Comparison of ENCODE assay signal across 8 cellular contexts in genomic region chr16:30407794-30408534, GRCh38. TPM values are rescaled to one million over a fixed set of nuclear protein-coding genes. Genes with fewer than 3 reads are reported as not detected.
A peak's percentile ranks its signal among the peaks of the same experiment; 100 is the strongest.
DNase-seq lines count a peak whose midpoint lies in the region; ATAC-seq, FAIRE-seq and TF ChIP-seq lines count a peak whose summit lies in the region.

No MANE protein-coding gene starts in this region.

- TF ChIP-seq CTCF in OCI-LY7 (conservative IDR thresholded peaks at IDR 0.05; ENCODE audit: low read length): no peak
- no peak for TF ChIP-seq CTCF in endothelial cell of umbilical vein (IDR thresholded peaks at IDR 0.05; ENCODE audit: extremely low read depth in 1 of 2, insufficient read depth in 1 of 2, low read depth in 1 of 2, low read length in 2 of 2)
- no peak for TF ChIP-seq CTCF in GM10248 (IDR thresholded peaks at IDR 0.05; ENCODE audit: control extremely low read depth, extremely low read depth, low read depth, missing control alignments)

- POLR2A ChIA-PET in OCI-LY7 (lab: Charles Lee) (interaction anchor here (1.1 to 5.0 kb wide), 7 partner anchors 10 to 58 kb away, joined by 3 to 19 read pairs (median 5); partner anchors contain the start of genes SEPTIN1, TBC1D10B and ZNF48), endothelial cell of umbilical vein (lab: Charles Lee) (interaction anchor here (0.5 to 1.6 kb wide), 6 partner anchors 10 to 394 kb away, joined by 3 to 7 read pairs (median 5); partner anchors contain the start of genes DCTPP1 and TBC1D10B), GM10248 (lab: Yijun Ruan, JAX) (interaction anchor here (0.6 to 1.0 kb wide), 4 partner anchors 8 to 282 kb away, joined by 3 to 4 read pairs (median 4); no protein-coding TSS in a partner anchor)

- peak overlapping the region; percentile 80 for H3K9ac ChIP-seq in endothelial cell of umbilical vein (replicated peaks; ENCODE audit: extremely low read depth, insufficient read depth, low read length)

- no TSS peak for BruUV-seq in OCI-LY7 (replicated peaks; lab: Mats Ljungman, UMichigan)
- no TSS peak for BruUV-seq in endothelial cell of umbilical vein (replicated peaks; lab: Mats Ljungman, UMichigan)

- dilution Hi-C loops in endothelial cell of umbilical vein (cut with MboI; ENCODE audit: extremely low pct_ligation_motif_present, low sequenced_read_pairs): no loop called here

- no peaks in the 10 kb centered on the region for H3K9me2 ChIP-seq in OCI-LY7 (ENCODE audit: insufficient read depth, low read length)

- no peaks in the 10 kb centered on the region for H3K9me3 ChIP-seq in OCI-LY7 (ENCODE audit: low read length)
- H3K9me3 ChIP-seq in endothelial cell of umbilical vein (replicated peaks; ENCODE audit: control insufficient read depth, insufficient read depth, low read length): no peaks in the 10 kb centered on the region

- peaks cover 28% of the 10 kb centered on the region for H3K4me1 ChIP-seq in OCI-LY7 (ENCODE audit: insufficient read depth, low read length, poor library complexity, severe bottlenecking)
- peaks cover 22% of the 10 kb centered on the region for H3K4me1 ChIP-seq in endothelial cell of umbilical vein (ENCODE audit: control insufficient read depth, extremely low read depth, insufficient read depth, low read length)

- intact Hi-C loops in OCI-LY7 (cut with micrococcal nuclease; ENCODE audit: unreplicated experiment): loop anchor here (2.0 to 10.0 kb wide), 2 partner anchors 29 to 313 kb away; partner anchors contain the start of genes TBX6 and YPEL3
- intact Hi-C loops in endothelial cell of umbilical vein (cut with micrococcal nuclease): loop anchor here (2.0 to 10.0 kb wide), 2 partner anchors 13 to 313 kb away; partner anchors contain the start of genes TBX6, YPEL3 and ZNF48

- ATAC-seq in natural killer cell treated with Interleukin-12 subunit alpha and Interleukin-12 subunit beta and Interleukin-15 and Interleukin-18, amount 100 ng/mL, for 72 hours: no peak

- H3K27me3 ChIP-seq in endothelial cell of umbilical vein (ENCODE audit: control insufficient read depth in 2 of 2, insufficient read depth in 2 of 2, low read length in 2 of 2): no peaks in the 10 kb centered on the region

- peaks cover 5% of the 10 kb centered on the region for H3K36me3 Mint-ChIP-seq in natural killer cell treated with Interleukin-12 subunit alpha and Interleukin-12 subunit beta and Interleukin-15 and Interleukin-18, amount 100 ng/mL, for 72 hours

- TF ChIP-seq POLR2A in endothelial cell of umbilical vein (IDR thresholded peaks at IDR 0.05; ENCODE audit: low read depth, low read length): no peak

- H3K36me3 ChIP-seq in OCI-LY7 (ENCODE audit: insufficient read depth, low read length): peaks cover 27% of the 10 kb centered on the region
- peaks cover 2 to 6% of the 10 kb centered on the region in 2 experiments for H3K36me3 ChIP-seq in endothelial cell of umbilical vein (ENCODE audit: control insufficient read depth in 2 of 2, extremely low read depth in 1 of 2, insufficient read depth in 2 of 2, low read length in 2 of 2)

- peak overlapping the region; percentile 86 for H3K4me2 ChIP-seq in OCI-LY7 (ENCODE audit: low read length)
- H3K4me2 ChIP-seq in endothelial cell of umbilical vein (ENCODE audit: insufficient read depth, low read length): peak overlapping the region; percentile 44

- H3K79me2 ChIP-seq in OCI-LY7 (ENCODE audit: insufficient read depth, low read depth, low read length) (peaks cover 12% of the 10 kb centered on the region; the same call in 1 of the 2 replicates), endothelial cell of umbilical vein (ENCODE audit: control insufficient read depth, insufficient read depth, low read length) (peaks cover 3% of the 10 kb centered on the region)

- H3K27me3 Mint-ChIP-seq in natural killer cell treated with Interleukin-12 subunit alpha and Interleukin-12 subunit beta and Interleukin-15 and Interleukin-18, amount 100 ng/mL, for 72 hours: peaks cover 0 to 4% of the 10 kb centered on the region in 2 donors

- no peak overlapping the region; the same call in 1 of the 2 replicates for H2AFZ ChIP-seq in OCI-LY7 (ENCODE audit: low read length)
- H2AFZ ChIP-seq in endothelial cell of umbilical vein (ENCODE audit: low read depth, low read length): peak overlapping the region; percentile 67

- H3K4me3 ChIP-seq in OCI-LY7 (ENCODE audit: low read depth, low read length, poor library complexity, severe bottlenecking): peak overlapping the region; percentile 84
- peak overlapping the region; percentile 29 to 56 (median 47) for H3K4me3 ChIP-seq in endothelial cell of umbilical vein (replicated peaks in 1 of 3; ENCODE audit: insufficient read depth in 1 of 3, low read depth in 1 of 3, low read length in 3 of 3)

- CTCF ChIA-PET in OCI-LY7 (lab: Charles Lee; ENCODE audit: unreplicated experiment): interaction anchor here (0.6 to 1.4 kb wide), 3 partner anchors 22 to 221 kb away, joined by 4 to 5 read pairs (median 4); partner anchors contain the start of genes DCTPP1 and SEPTIN1
- CTCF ChIA-PET in endothelial cell of umbilical vein (lab: Charles Lee): interaction anchor here (0.6 to 5.3 kb wide), 9 partner anchors 9 to 316 kb away, joined by 3 to 62 read pairs (median 4); partner anchors contain the start of genes DCTPP1 and ZNF48
- CTCF ChIA-PET in GM10248 (lab: Yijun Ruan, JAX): interaction anchor here (0.8 to 6.3 kb wide), 17 partner anchors 9 to 315 kb away, joined by 3 to 58 read pairs (median 7); partner anchors contain the start of genes DCTPP1, TBC1D10B, ZNF48 and ZNF764

- no peaks in the 10 kb centered on the region for H3K9me3 Mint-ChIP-seq in natural killer cell treated with Interleukin-12 subunit alpha and Interleukin-12 subunit beta and Interleukin-15 and Interleukin-18, amount 100 ng/mL, for 72 hours

- no peaks in the 10 kb centered on the region for H3K9me1 ChIP-seq in endothelial cell of umbilical vein (replicated peaks; ENCODE audit: control insufficient read depth, extremely low read depth, insufficient read depth, low read length)

- DNase-seq in NCI-H1105 treated with DMSO at 0.1 percent for 48 hours (lab: John Stamatoyannopoulos, UW) (peak; percentile 25), NCI-H1105 (lab: John Stamatoyannopoulos, UW) (no peak), OCI-LY7 (ENCODE audit: low spot score) (no peak), endothelial cell of umbilical vein (ENCODE audit: low read depth, low spot score) (no peak), hepatic stellate cell (ENCODE audit: low spot score) (no peak), Kasumi-1 (lab: John Stamatoyannopoulos, UW) (no peak), GM10248 (ENCODE audit: extremely low spot score) (no peak)
- no peak for DNase-seq in natural killer cell treated with Interleukin-12 subunit alpha and Interleukin-12 subunit beta and Interleukin-15 and Interleukin-18, amount 100 ng/mL, for 72 hours (ENCODE audit: low spot score)

- peak overlapping the region in 1 of 2 donors; percentile 35 for H3K27ac Mint-ChIP-seq in natural killer cell treated with Interleukin-12 subunit alpha and Interleukin-12 subunit beta and Interleukin-15 and Interleukin-18, amount 100 ng/mL, for 72 hours

- H3K4me3 Mint-ChIP-seq in natural killer cell treated with Interleukin-12 subunit alpha and Interleukin-12 subunit beta and Interleukin-15 and Interleukin-18, amount 100 ng/mL, for 72 hours: peak overlapping the region; percentile 97

- FAIRE-seq in endothelial cell of umbilical vein (lab: Jason Lieb, UNC): no peak

- H3K4me1 Mint-ChIP-seq in natural killer cell treated with Interleukin-12 subunit alpha and Interleukin-12 subunit beta and Interleukin-15 and Interleukin-18, amount 100 ng/mL, for 72 hours (ENCODE audit: low read depth in 2 of 2): peaks cover 18 to 20% of the 10 kb centered on the region in 2 donors

- no peaks in the 10 kb centered on the region for H4K20me1 ChIP-seq in OCI-LY7 (ENCODE audit: insufficient read depth, low read length)
- H4K20me1 ChIP-seq in endothelial cell of umbilical vein (replicated peaks; ENCODE audit: control insufficient read depth, extremely low read depth, insufficient read depth, low read length): no peaks in the 10 kb centered on the region

- H3K27ac ChIP-seq in OCI-LY7 (ENCODE audit: low read depth, low read length, poor library complexity, severe bottlenecking) (peak overlapping the region; percentile 82), endothelial cell of umbilical vein (ENCODE audit: insufficient read depth, low read depth, low read length) (peak overlapping the region; percentile 71)

RNA-seq across cellular contexts. Expression of gene ZNF771, which starts 0.6 kb away (rescaled TPM):
- 6.4 and 11.3 TPM in 2 replicates for total RNA-seq in OCI-LY7 (2014; rRNA removed; shearing (Covaris generic))
- total RNA-seq in OCI-LY7 (2022): 9.2 and 10.8 TPM in 2 replicates
- total RNA-seq in endothelial cell of umbilical vein: 10.3 and 11.7 TPM in 2 replicates
- polyA plus RNA-seq in endothelial cell of umbilical vein: 16.8 and 28.8 TPM in 2 replicates
- 7.2 and 10.9 TPM in 2 replicates for polyA plus RNA-seq in endothelial cell of umbilical vein (2011; cell fraction: cytosol; rRNA removed)
- polyA plus RNA-seq in endothelial cell of umbilical vein (2011; cell fraction: nucleus; rRNA removed): 7.1 and 7.6 TPM in 2 replicates
- polyA plus RNA-seq in endothelial cell of umbilical vein (2012): 4.7 and 6.1 TPM in 2 replicates
- polyA minus RNA-seq in endothelial cell of umbilical vein: 5.5 and 8.9 TPM in 2 replicates
- 3.2 TPM for polyA minus RNA-seq in endothelial cell of umbilical vein (2011; cell fraction: cytosol; rRNA and poly(A)+ RNA removed)
- polyA minus RNA-seq in endothelial cell of umbilical vein (2011; cell fraction: nucleus; rRNA and poly(A)+ RNA removed): 4.7 and 5.0 TPM in 2 replicates
- 1 to 10 TPM; 3.4 to 7.3 TPM for total RNA-seq in natural killer cell treated with Interleukin-12 subunit alpha and Interleukin-12 subunit beta and Interleukin-15 and Interleukin-18, amount 100 ng/mL, for 72 hours

RNA-seq across cellular contexts. Expression of gene ZNF48, which starts 12.7 kb away (rescaled TPM):
- total RNA-seq in OCI-LY7 (2014; rRNA removed; shearing (Covaris generic)): 15.7 and 18.8 TPM in 2 replicates
- 16.4 and 17.3 TPM in 2 replicates for total RNA-seq in OCI-LY7 (2022)
- 15.1 and 15.3 TPM in 2 replicates for total RNA-seq in endothelial cell of umbilical vein
- 16.1 TPM in 2 replicates for polyA plus RNA-seq in endothelial cell of umbilical vein
- 9.7 and 11.3 TPM in 2 replicates for polyA plus RNA-seq in endothelial cell of umbilical vein (2011; cell fraction: cytosol; rRNA removed)
- polyA plus RNA-seq in endothelial cell of umbilical vein (2011; cell fraction: nucleus; rRNA removed): 11.7 and 11.8 TPM in 2 replicates
- polyA plus RNA-seq in endothelial cell of umbilical vein (2012): 9.6 and 13.4 TPM in 2 replicates
- polyA minus RNA-seq in endothelial cell of umbilical vein: 12.2 and 17.4 TPM in 2 replicates
- 6.8 TPM for polyA minus RNA-seq in endothelial cell of umbilical vein (2011; cell fraction: cytosol; rRNA and poly(A)+ RNA removed)
- polyA minus RNA-seq in endothelial cell of umbilical vein (2011; cell fraction: nucleus; rRNA and poly(A)+ RNA removed): 6.3 and 11.1 TPM in 2 replicates
- 10 to 100 TPM; 10.2 to 14.7 TPM for total RNA-seq in natural killer cell treated with Interleukin-12 subunit alpha and Interleukin-12 subunit beta and Interleukin-15 and Interleukin-18, amount 100 ng/mL, for 72 hours

RNA-seq across cellular contexts. Expression of gene DCTPP1, which starts 21.9 kb away (rescaled TPM):
- total RNA-seq in OCI-LY7 (2014; rRNA removed; shearing (Covaris generic)): 90.2 and 92.5 TPM in 2 replicates
- total RNA-seq in OCI-LY7 (2022) (80.0 and 93.8 TPM in 2 replicates), endothelial cell of umbilical vein (65.2 and 68.0 TPM in 2 replicates)
- polyA plus RNA-seq in endothelial cell of umbilical vein: 82.0 and 88.6 TPM in 2 replicates
- 78.7 and 83.4 TPM in 2 replicates for polyA plus RNA-seq in endothelial cell of umbilical vein (2011; cell fraction: cytosol; rRNA removed)
- polyA plus RNA-seq in endothelial cell of umbilical vein (2011; cell fraction: nucleus; rRNA removed): 27.1 and 28.9 TPM in 2 replicates
- polyA plus RNA-seq in endothelial cell of umbilical vein (2012): 73.6 and 78.5 TPM in 2 replicates
- 27.4 and 29.0 TPM in 2 replicates for polyA minus RNA-seq in endothelial cell of umbilical vein
- 37.1 TPM for polyA minus RNA-seq in endothelial cell of umbilical vein (2011; cell fraction: cytosol; rRNA and poly(A)+ RNA removed)
- polyA minus RNA-seq in endothelial cell of umbilical vein (2011; cell fraction: nucleus; rRNA and poly(A)+ RNA removed): 4.4 and 5.4 TPM in 2 replicates
- 100 to 1,000 TPM in 1 of 2 donors, 10 to 100 TPM in 1; 95.9 to 155 TPM for total RNA-seq in natural killer cell treated with Interleukin-12 subunit alpha and Interleukin-12 subunit beta and Interleukin-15 and Interleukin-18, amount 100 ng/mL, for 72 hours

RNA-seq across cellular contexts. Expression of gene SEPTIN1, which starts 25.6 kb away (rescaled TPM):
- total RNA-seq in OCI-LY7 (2014; rRNA removed; shearing (Covaris generic)): 126 and 133 TPM in 2 replicates
- total RNA-seq in OCI-LY7 (2022): 171 and 181 TPM in 2 replicates
- 0.75 and 1.2 TPM in 2 replicates for total RNA-seq in endothelial cell of umbilical vein
- polyA plus RNA-seq in endothelial cell of umbilical vein: 0.06 and 0.07 TPM in 2 replicates
- 0.08 and 0.12 TPM in 2 replicates for polyA plus RNA-seq in endothelial cell of umbilical vein (2011; cell fraction: cytosol; rRNA removed)
- 0.24 and 0.64 TPM in 2 replicates for polyA plus RNA-seq in endothelial cell of umbilical vein (2011; cell fraction: nucleus; rRNA removed)
- 0.50 and 0.55 TPM in 2 replicates for polyA plus RNA-seq in endothelial cell of umbilical vein (2012)
- polyA minus RNA-seq in endothelial cell of umbilical vein: 0.19 and 0.39 TPM in 2 replicates
- not detected for polyA minus RNA-seq in endothelial cell of umbilical vein (2011; cell fraction: cytosol; rRNA and poly(A)+ RNA removed)
- polyA minus RNA-seq in endothelial cell of umbilical vein (2011; cell fraction: nucleus; rRNA and poly(A)+ RNA removed): 0.77 TPM in 1 of 2 replicates, not detected in the other
- 100 to 1,000 TPM; 192 to 207 TPM for total RNA-seq in natural killer cell treated with Interleukin-12 subunit alpha and Interleukin-12 subunit beta and Interleukin-15 and Interleukin-18, amount 100 ng/mL, for 72 hours

RNA-seq across cellular contexts. Expression of gene MYL11, which starts 33.4 kb away (rescaled TPM):
- 3.2 and 3.3 TPM in 2 replicates for total RNA-seq in OCI-LY7 (2014; rRNA removed; shearing (Covaris generic))
- 1.7 and 3.9 TPM in 2 replicates for total RNA-seq in OCI-LY7 (2022)
- total RNA-seq in endothelial cell of umbilical vein: 1.3 TPM in 1 of 2 replicates, not detected in the other
- not detected in 2 replicates for polyA plus RNA-seq in endothelial cell of umbilical vein
- not detected in 2 replicates for polyA plus RNA-seq in endothelial cell of umbilical vein (2011; cell fraction: cytosol; rRNA removed)
- polyA plus RNA-seq in endothelial cell of umbilical vein (2011; cell fraction: nucleus; rRNA removed): not detected in 2 replicates
- polyA plus RNA-seq in endothelial cell of umbilical vein (2012): not detected in 2 replicates
- not detected in 2 replicates for polyA minus RNA-seq in endothelial cell of umbilical vein
- polyA minus RNA-seq in endothelial cell of umbilical vein (2011; cell fraction: cytosol; rRNA and poly(A)+ RNA removed): not detected
- not detected in 2 replicates for polyA minus RNA-seq in endothelial cell of umbilical vein (2011; cell fraction: nucleus; rRNA and poly(A)+ RNA removed)
- 1 to 10 TPM in 1 of 2 donors, not detected in 1; 8.5 TPM for total RNA-seq in natural killer cell treated with Interleukin-12 subunit alpha and Interleukin-12 subunit beta and Interleukin-15 and Interleukin-18, amount 100 ng/mL, for 72 hours
